In the genomic region with DNA sequence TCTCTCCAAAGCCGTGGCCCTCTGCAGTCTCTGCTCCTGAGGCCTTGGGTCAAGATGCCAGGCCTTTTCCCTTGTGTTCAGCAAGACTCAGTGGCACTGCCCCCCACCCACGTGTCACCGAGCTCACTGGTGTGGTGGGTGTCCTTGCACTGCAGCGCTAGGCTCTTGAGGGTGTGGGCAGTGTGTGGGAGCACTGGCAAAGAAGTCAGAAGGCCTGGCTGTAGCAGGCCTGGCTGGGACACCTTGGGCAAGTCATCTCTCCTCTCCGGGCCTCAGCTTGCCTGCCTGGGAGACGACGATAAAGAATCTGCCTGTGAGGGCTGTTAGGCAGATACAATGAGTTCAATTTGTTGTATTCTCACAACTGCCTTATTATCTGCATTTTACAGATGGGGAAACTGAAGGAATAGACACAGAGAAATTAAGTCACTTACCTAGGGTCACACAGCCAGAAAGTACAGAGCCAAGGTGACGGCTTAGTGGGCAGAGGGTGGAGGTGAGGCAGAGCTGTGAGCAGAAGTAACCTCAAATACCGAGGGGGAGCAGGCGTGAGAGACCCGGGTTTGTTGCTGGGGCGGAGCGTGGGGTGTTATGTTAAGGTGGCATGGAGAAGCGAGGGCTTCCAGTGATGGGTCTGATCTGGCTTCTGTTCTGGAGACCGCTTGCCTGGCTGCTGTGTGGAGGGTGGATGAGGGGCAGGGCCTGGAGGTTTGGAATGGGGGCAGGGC, we compare ENCODE assay signal across 9 cellular contexts. TPM values are rescaled to one million over a fixed set of nuclear protein-coding genes. Genes with fewer than 3 reads are reported as not detected.
DNase-seq lines count a peak whose midpoint lies in the region; ATAC-seq and TF ChIP-seq lines count a peak whose summit lies in the region.
"Had no signal": no experiment of that assay in that cellular context is flagged by ENCODE, and none has a peak within 500 bp of the region (broad histone marks: within the 10 kb centered on the region; RNA-seq: fewer than 3 reads in every experiment).

No MANE protein-coding gene starts in this region.

- H3K4me1 Mint-ChIP-seq in activated T-helper 2 cell treated with anti-CD3 and anti-CD28 coated beads, Interferon-gamma antibody, Interleukin-2, Interleukin-4, amounts not matched to agents 10 μg/mL and 5 μg/mL and 100 μg/mL, durations not matched to agents 14 hours and 24 hours and 36 hours (ENCODE audit: low read depth): peaks cover 45% of the 10 kb centered on the region
- peaks cover 47 to 68% of the 10 kb centered on the region in 2 donors for H3K4me1 Mint-ChIP-seq in stimulated activated naive B cell treated with anti-CD40 and anti-IgM and Interleukin-4, amounts not matched to agents 10 μg/mL and 1 μg/mL and 100 μg/mL, for 72 hours

- intact Hi-C loops in activated T-helper 2 cell treated with anti-CD3 and anti-CD28 coated beads, Interferon-gamma antibody, Interleukin-2, Interleukin-4, amounts not matched to agents 10 μg/mL and 5 μg/mL and 100 μg/mL, durations not matched to agents 14 hours and 24 hours and 36 hours (cut with micrococcal nuclease): loop anchor here (5.0 kb wide), 2 partner anchors 36 to 359 kb away; a partner anchor contains a TSS
- intact Hi-C loops in left ventricle myocardium inferior (cut with micrococcal nuclease): no loop called here

- H3K27ac Mint-ChIP-seq in activated T-helper 2 cell treated with anti-CD3 and anti-CD28 coated beads, Interferon-gamma antibody, Interleukin-2, Interleukin-4, amounts not matched to agents 10 μg/mL and 5 μg/mL and 100 μg/mL, durations not matched to agents 14 hours and 24 hours and 36 hours: peak overlapping the region; percentile 13
- peak overlapping the region; percentile 4 for H3K27ac Mint-ChIP-seq in stimulated activated naive B cell treated with anti-CD40 and anti-IgM and Interleukin-4, amounts not matched to agents 10 μg/mL and 1 μg/mL and 100 μg/mL, for 72 hours

- WGBS in HUES64: 84% methylated on average over 15 of the region's 15 CpGs

- no peaks in the 10 kb centered on the region for H3K9me3 Mint-ChIP-seq in activated T-helper 2 cell treated with anti-CD3 and anti-CD28 coated beads, Interferon-gamma antibody, Interleukin-2, Interleukin-4, amounts not matched to agents 10 μg/mL and 5 μg/mL and 100 μg/mL, durations not matched to agents 14 hours and 24 hours and 36 hours
- H3K9me3 Mint-ChIP-seq in stimulated activated naive B cell treated with anti-CD40 and anti-IgM and Interleukin-4, amounts not matched to agents 10 μg/mL and 1 μg/mL and 100 μg/mL, for 72 hours: no peaks in the 10 kb centered on the region

- H3K27ac ChIP-seq in HUES64 (ENCODE audit: low read depth, low read length): no peak overlapping the region
- H3K27ac ChIP-seq in left ventricle myocardium inferior (replicated peaks): peak overlapping the region; percentile 80

- peak overlapping the region; percentile 82 for H3K4me3 Mint-ChIP-seq in activated T-helper 2 cell treated with anti-CD3 and anti-CD28 coated beads, Interferon-gamma antibody, Interleukin-2, Interleukin-4, amounts not matched to agents 10 μg/mL and 5 μg/mL and 100 μg/mL, durations not matched to agents 14 hours and 24 hours and 36 hours (ENCODE audit: low read depth)
- peak overlapping the region; percentile 81 to 95 for H3K4me3 Mint-ChIP-seq in stimulated activated naive B cell treated with anti-CD40 and anti-IgM and Interleukin-4, amounts not matched to agents 10 μg/mL and 1 μg/mL and 100 μg/mL, for 72 hours

- ATAC-seq in stimulated activated naive B cell treated with anti-CD40 and anti-IgM and Interleukin-4, amounts not matched to agents 10 μg/mL and 1 μg/mL and 100 μg/mL, for 72 hours (replicated peaks): no peak
- no peak for ATAC-seq in HG02623 (IDR thresholded peaks at IDR 0.05; ENCODE audit: unreplicated experiment)

- H3K4me1 ChIP-seq in HUES64 (ENCODE audit: insufficient read depth, low read length) (peaks cover 8% of the 10 kb centered on the region; the same call in 1 of the 2 replicates), left ventricle myocardium inferior (peaks cover 24% of the 10 kb centered on the region)

- H3K9me3 ChIP-seq in HUES64 (ENCODE audit: insufficient read depth, low read depth, low read length) (no peaks in the 10 kb centered on the region), left ventricle myocardium inferior (replicated peaks) (no peaks in the 10 kb centered on the region)

- H3K36me3 ChIP-seq in HUES64 (ENCODE audit: insufficient read depth, low read length) (peaks cover 11% of the 10 kb centered on the region), left ventricle myocardium inferior (peaks cover 11% of the 10 kb centered on the region)

- H3K9ac ChIP-seq in HUES64 (ENCODE audit: low read depth, low read length): peak overlapping the region; percentile 78; the same call in 1 of the 2 replicates

- no peak for DNase-seq in activated T-helper 2 cell treated with anti-CD3 and anti-CD28 coated beads, Interferon-gamma antibody, Interleukin-2, Interleukin-4, amounts not matched to agents 10 μg/mL and 5 μg/mL and 100 μg/mL, durations not matched to agents 14 hours and 24 hours and 36 hours (ENCODE audit: low spot score)
- no peak for DNase-seq in left ventricle myocardium inferior
- no peak for DNase-seq in stimulated activated naive B cell treated with anti-CD40 and anti-IgM and Interleukin-4, amounts not matched to agents 10 μg/mL and 1 μg/mL and 100 μg/mL, for 72 hours
- no peak for DNase-seq in NCI-H345 (lab: John Stamatoyannopoulos, UW)
- no peak for DNase-seq in NCI-H524 (lab: John Stamatoyannopoulos, UW)
- no peak for DNase-seq in stimulated activated CD4-positive, alpha-beta T cell treated with anti-CD3 and anti-CD28 coated beads, Interleukin-1b, Interleukin-23, amount 100 ng/mL, for 48 hours
- DNase-seq: midbrain had no signal

- H3K36me3 Mint-ChIP-seq in activated T-helper 2 cell treated with anti-CD3 and anti-CD28 coated beads, Interferon-gamma antibody, Interleukin-2, Interleukin-4, amounts not matched to agents 10 μg/mL and 5 μg/mL and 100 μg/mL, durations not matched to agents 14 hours and 24 hours and 36 hours (ENCODE audit: low read depth): peaks cover 16% of the 10 kb centered on the region
- H3K36me3 Mint-ChIP-seq in stimulated activated naive B cell treated with anti-CD40 and anti-IgM and Interleukin-4, amounts not matched to agents 10 μg/mL and 1 μg/mL and 100 μg/mL, for 72 hours: peaks cover 5 to 20% of the 10 kb centered on the region in 2 donors

- H3K4me3 ChIP-seq in HUES64 (ENCODE audit: low read length) (peak overlapping the region; percentile 81), left ventricle myocardium inferior (peak overlapping the region; percentile 88)

- H3K27me3 ChIP-seq in HUES64 (ENCODE audit: insufficient read depth, low read length): no peaks in the 10 kb centered on the region
- no peaks in the 10 kb centered on the region for H3K27me3 ChIP-seq in left ventricle myocardium inferior (ENCODE audit: low read depth)

- H3K27me3 Mint-ChIP-seq in activated T-helper 2 cell treated with anti-CD3 and anti-CD28 coated beads, Interferon-gamma antibody, Interleukin-2, Interleukin-4, amounts not matched to agents 10 μg/mL and 5 μg/mL and 100 μg/mL, durations not matched to agents 14 hours and 24 hours and 36 hours (ENCODE audit: low read depth): no peaks in the 10 kb centered on the region
- no peaks in the 10 kb centered on the region for H3K27me3 Mint-ChIP-seq in stimulated activated naive B cell treated with anti-CD40 and anti-IgM and Interleukin-4, amounts not matched to agents 10 μg/mL and 1 μg/mL and 100 μg/mL, for 72 hours

- no peak for TF ChIP-seq CTCF in left ventricle myocardium inferior (IDR thresholded peaks at IDR 0.05; ENCODE audit: borderline replicate concordance)

RNA-seq across cellular contexts. Expression of a gene that starts 1.3 kb away (rescaled TPM):
- polyA plus RNA-seq in HUES64 (2013, experiment 1 of 2): 35.9 TPM
- 31.5 TPM for polyA plus RNA-seq in HUES64 (2013, experiment 2 of 2)
- 32.7 and 33.9 TPM in 2 replicates for total RNA-seq in activated T-helper 2 cell treated with anti-CD3 and anti-CD28 coated beads, Interferon-gamma antibody, Interleukin-2, Interleukin-4, amounts not matched to agents 10 μg/mL and 5 μg/mL and 100 μg/mL, durations not matched to agents 14 hours and 24 hours and 36 hours
- 31.0 TPM for total RNA-seq in left ventricle myocardium inferior

RNA-seq across cellular contexts. Expression of a gene that starts 18.2 kb away (rescaled TPM):
- polyA plus RNA-seq in HUES64 (2013, experiment 1 of 2): 0.45 TPM
- polyA plus RNA-seq in HUES64 (2013, experiment 2 of 2): not detected
- not detected in 2 replicates for total RNA-seq in activated T-helper 2 cell treated with anti-CD3 and anti-CD28 coated beads, Interferon-gamma antibody, Interleukin-2, Interleukin-4, amounts not matched to agents 10 μg/mL and 5 μg/mL and 100 μg/mL, durations not matched to agents 14 hours and 24 hours and 36 hours
- not detected for total RNA-seq in left ventricle myocardium inferior

RNA-seq across cellular contexts. Expression of a gene that starts 18.3 kb away (rescaled TPM):
- 2.8 TPM for polyA plus RNA-seq in HUES64 (2013, experiment 1 of 2)
- 3.6 TPM for polyA plus RNA-seq in HUES64 (2013, experiment 2 of 2)
- total RNA-seq in activated T-helper 2 cell treated with anti-CD3 and anti-CD28 coated beads, Interferon-gamma antibody, Interleukin-2, Interleukin-4, amounts not matched to agents 10 μg/mL and 5 μg/mL and 100 μg/mL, durations not matched to agents 14 hours and 24 hours and 36 hours: not detected in 2 replicates
- total RNA-seq in left ventricle myocardium inferior: 0.44 TPM

RNA-seq across cellular contexts. Expression of a gene that starts 38.7 kb away (rescaled TPM):
- 12.0 TPM for polyA plus RNA-seq in HUES64 (2013, experiment 1 of 2)
- polyA plus RNA-seq in HUES64 (2013, experiment 2 of 2): 9.7 TPM
- total RNA-seq in activated T-helper 2 cell treated with anti-CD3 and anti-CD28 coated beads, Interferon-gamma antibody, Interleukin-2, Interleukin-4, amounts not matched to agents 10 μg/mL and 5 μg/mL and 100 μg/mL, durations not matched to agents 14 hours and 24 hours and 36 hours: 3.0 and 3.6 TPM in 2 replicates
- 0.58 TPM for total RNA-seq in left ventricle myocardium inferior
